ENCODE assay signal across 1 cellular context in genomic region chr1:53020588-53020987, GRCh38.
A peak's percentile ranks its signal among the peaks of the same experiment; 100 is the strongest.
TF ChIP-seq lines count a peak whose summit lies in the region.

No MANE protein-coding gene starts in this region.

TF ChIP-seq in K562, 482 proteins besides CTCF, POLR2A, EP300 and RAD21:
- TF ChIP-seq ZNF766 (CRISPR knock-in tag; conservative IDR thresholded peaks at IDR 0.05) (peak; percentile 84), L3MBTL2 (IDR thresholded peaks at IDR 0.05) (0 out of 2 replicates have a peak, but pooled peaks have one; percentile 15), KDM2B (CRISPR knock-in tag; IDR thresholded peaks at IDR 0.05) (no peak)
